In genomic region chrX:155458477-155458876, GRCh38 we compare ENCODE assay signal across 8 cellular contexts. TPM values are rescaled to one million over a fixed set of nuclear protein-coding genes. Genes with fewer than 3 reads are reported as not detected.
DNase-seq lines count a peak whose midpoint lies in the region; ATAC-seq lines count a peak whose summit lies in the region.
"Not testable (repeated sequence)": the region's sequence is repeated elsewhere in the genome, so short reads cannot be mapped to it uniquely, and the experiment has no call there.

Gene F8A3, minus strand, starts transcription at chrX:155458620. Its CDS starts 20 bp downstream, at chrX:155458600.

- no CpG with 5 or more reads among the region's 50 CpGs for WGBS in aorta, 2 donors

- not testable (repeated sequence) for H3K27me3 ChIP-seq in aorta (ENCODE audit: control insufficient read depth in 1 of 2, insufficient read depth in 2 of 2, low read length in 1 of 2)

- H3K9me3 Mint-ChIP-seq in central memory CD8-positive, alpha-beta T cell; naive B cell: not testable (repeated sequence)

- not testable (repeated sequence) for DNase-seq in central memory CD8-positive, alpha-beta T cell (ENCODE audit: low spot score in 2 of 2); naive B cell; aorta

- not testable (repeated sequence) for H3K9me3 ChIP-seq in aorta (ENCODE audit: control insufficient read depth, low read length)

- not testable (repeated sequence) for H3K4me3 ChIP-seq in aorta (ENCODE audit: low read length in 2 of 2)

- not testable (repeated sequence) for H3K4me1 ChIP-seq in aorta (ENCODE audit: control insufficient read depth in 1 of 2, insufficient read depth in 2 of 2, low read length in 2 of 2)

- ATAC-seq in GM19023 (IDR thresholded peaks at IDR 0.05; ENCODE audit: unreplicated experiment) (peak; percentile 76), GM21528 (IDR thresholded peaks at IDR 0.05; ENCODE audit: low FRiP score, unreplicated experiment) (peak; percentile 83), HG02884 (IDR thresholded peaks at IDR 0.05; ENCODE audit: unreplicated experiment) (peak; percentile 74), HG03354 (IDR thresholded peaks at IDR 0.05; ENCODE audit: poor library complexity, severe bottlenecking, unreplicated experiment) (peak; percentile 79), naive B cell (ENCODE audit: low read depth in 2 of 2) (peak; percentile 74 to 75), aorta (ENCODE audit: low FRiP score) (peak; percentile 84)
- peak; percentile 71 for ATAC-seq in central memory CD8-positive, alpha-beta T cell (replicated peaks; ENCODE audit: extremely low read depth, poor library complexity, severe bottlenecking)

- intact Hi-C loops in T-helper 1 cell treated with Interleukin-12 subunit alpha and Interleukin-12 subunit beta and Interleukin-4 antibody, amounts not matched to agents 30 ng/mL and 1 ng/mL, for 36 hours (cut with micrococcal nuclease); aorta (cut with DNase I): not testable (repeated sequence)

- H3K27ac ChIP-seq in aorta (ENCODE audit: low read depth in 1 of 2, low read length in 2 of 2) = not testable (repeated sequence)

- H3K36me3 ChIP-seq in aorta (ENCODE audit: control insufficient read depth in 1 of 2, insufficient read depth in 2 of 2, low read length in 1 of 2) = not testable (repeated sequence)

- H3K4me3 Mint-ChIP-seq in central memory CD8-positive, alpha-beta T cell; naive B cell: not testable (repeated sequence)

- H3K36me3 Mint-ChIP-seq in central memory CD8-positive, alpha-beta T cell (ENCODE audit: insufficient read depth); naive B cell: not testable (repeated sequence)

- not testable (repeated sequence) for H3K27me3 Mint-ChIP-seq in central memory CD8-positive, alpha-beta T cell; naive B cell

- not testable (repeated sequence) for H3K4me1 Mint-ChIP-seq in central memory CD8-positive, alpha-beta T cell; naive B cell

- H3K27ac Mint-ChIP-seq in central memory CD8-positive, alpha-beta T cell (ENCODE audit: low read depth); naive B cell: not testable (repeated sequence)

RNA-seq across cellular contexts. Expression of gene F8A3, which starts in this region (rescaled TPM):
- 25.8 and 28.8 TPM in 2 replicates for total RNA-seq in T-helper 1 cell treated with Interleukin-12 subunit alpha and Interleukin-12 subunit beta and Interleukin-4 antibody, amounts not matched to agents 30 ng/mL and 1 ng/mL, for 36 hours
- polyA plus RNA-seq in naive B cell (ENCODE audit: low read depth in 6 of 6) (10 to 100 TPM in 2 of 6 donors, 1 to 10 TPM in 3, under 1 TPM in 1; 0.32 to 34.5 (median 4.2) TPM), aorta (1 to 10 TPM in 1 of 2 donors, not detected in 1; 1.7 TPM)
- total RNA-seq in aorta = 1 to 10 TPM in 1 of 2 donors, under 1 TPM in 1; 0.39 to 4.1 TPM
